ENCODE assay signal across 28 cellular contexts in the genomic region with DNA sequence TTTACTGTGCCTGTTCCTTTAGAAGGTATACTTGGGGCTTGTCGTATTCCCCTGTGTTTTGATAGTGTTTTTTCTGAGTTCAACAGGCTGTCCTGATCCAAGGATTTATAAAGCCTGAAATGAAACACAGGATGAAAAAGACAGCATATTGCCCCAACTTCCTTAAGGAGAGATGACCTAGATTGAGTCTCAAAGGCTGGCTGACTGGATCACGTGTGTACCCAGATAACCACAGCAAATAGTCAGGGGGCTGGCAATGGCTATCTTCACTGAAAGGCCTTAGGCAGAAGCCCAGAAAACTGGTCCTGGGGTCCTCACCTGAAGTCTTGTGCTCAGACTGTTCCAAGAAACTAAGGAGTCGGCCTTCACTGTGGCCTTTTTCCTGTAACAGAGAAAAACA. TPM values are rescaled to one million over a fixed set of nuclear protein-coding genes. Genes with fewer than 3 reads are reported as not detected.
"Had no signal": no experiment of that assay in that cellular context is flagged by ENCODE, and none has a peak within 500 bp of the region (broad histone marks: within the 10 kb centered on the region; RNA-seq: fewer than 3 reads in every experiment).

No MANE protein-coding gene starts in this region.

- H3K4me3 ChIP-seq: left lung, lower lobe of right lung, ovary, right atrium auricular region, right lobe of liver, smooth muscle cell, tibial nerve, uterus had no signal

- H3K27me3 Mint-ChIP-seq: naive B cell; stimulated activated memory B cell treated with anti-CD40 and anti-IgM and Interleukin-4, amounts not matched to agents 10 μg/mL and 1 μg/mL and 100 μg/mL, for 72 hours; stimulated activated naive CD8-positive, alpha-beta T cell treated with anti-CD3 and anti-CD28 coated beads, Interleukin-15, amount 100 ng/mL, for 72 hours; type B pancreatic cell had no signal

- H3K9me3 Mint-ChIP-seq: immature natural killer cell; mesothelial cell of epicardium; naive B cell; natural killer cell; nephron progenitor cell; stimulated activated memory B cell treated with anti-CD40 and anti-IgM and Interleukin-4, amounts not matched to agents 10 μg/mL and 1 μg/mL and 100 μg/mL, for 72 hours; stimulated activated naive CD8-positive, alpha-beta T cell treated with anti-CD3 and anti-CD28 coated beads, Interleukin-15, amount 100 ng/mL, for 72 hours; type B pancreatic cell had no signal

- H3K4me3 Mint-ChIP-seq: immature natural killer cell; mesothelial cell of epicardium; naive B cell; natural killer cell; nephron progenitor cell; stimulated activated memory B cell treated with anti-CD40 and anti-IgM and Interleukin-4, amounts not matched to agents 10 μg/mL and 1 μg/mL and 100 μg/mL, for 72 hours; stimulated activated naive CD8-positive, alpha-beta T cell treated with anti-CD3 and anti-CD28 coated beads, Interleukin-15, amount 100 ng/mL, for 72 hours; type B pancreatic cell had no signal

- H3K27me3 ChIP-seq: left lung, ovary, right atrium auricular region, right lobe of liver, tibial nerve, uterus had no signal

- H3K4me1 ChIP-seq: right atrium auricular region, right lobe of liver, tibial nerve, uterus had no signal

- ATAC-seq: left colon; left lung; lower lobe of right lung; natural killer cell; right lobe of liver; stimulated activated memory B cell treated with anti-CD40 and anti-IgM and Interleukin-4, amounts not matched to agents 10 μg/mL and 1 μg/mL and 100 μg/mL, for 72 hours; stimulated activated naive CD8-positive, alpha-beta T cell treated with anti-CD3 and anti-CD28 coated beads, Interleukin-15, amount 100 ng/mL, for 72 hours had no signal

- H3K27ac Mint-ChIP-seq: mesothelial cell of epicardium; natural killer cell; progenitor cell of endocrine pancreas; stimulated activated memory B cell treated with anti-CD40 and anti-IgM and Interleukin-4, amounts not matched to agents 10 μg/mL and 1 μg/mL and 100 μg/mL, for 72 hours; type B pancreatic cell had no signal

- H3K4me1 Mint-ChIP-seq: immature natural killer cell, nephron progenitor cell had no signal

- H3K9me3 ChIP-seq: left lung, lower lobe of right lung, ovary, right atrium auricular region, right lobe of liver, tibial nerve, uterus had no signal

- H3K27ac ChIP-seq: left lung, lower lobe of right lung, ovary, right atrium auricular region, right lobe of liver, tibial nerve, uterus had no signal

- H3K4me2 ChIP-seq: smooth muscle cell had no signal

- H3K36me3 ChIP-seq: ovary, uterus had no signal

- DNase-seq: hypothalamus; immature natural killer cell; kidney; left colon; left lung; lower lobe of right lung; mammary epithelial cell; mesendoderm; naive B cell; natural killer cell; nephron progenitor cell; ovary; right lobe of liver; stimulated activated CD4-positive, alpha-beta T cell treated with anti-CD3 and anti-CD28 coated beads, Interleukin-1b, Interleukin-23, amount 100 ng/mL, for 48 hours; stimulated activated CD4-positive, alpha-beta T cell treated with anti-CD3 and anti-CD28 coated beads, Interleukin-2, amount 100 ng/mL, for 48 hours; stimulated activated CD4-positive, alpha-beta T cell treated with anti-CD3 and anti-CD28 coated beads, Interleukin-4, amount 100 ng/mL, for 4 hours; stimulated activated CD8-positive, alpha-beta memory T cell treated with anti-CD3 and anti-CD28 coated beads, Interleukin-4, amount 100 ng/mL, for 48 hours; stimulated activated naive CD4-positive, alpha-beta T cell treated with Interleukin-2 at 50 U/mL for 16 hours; stimulated activated naive CD8-positive, alpha-beta T cell treated with anti-CD3 and anti-CD28 coated beads, Interleukin-15, amount 100 ng/mL, for 72 hours; substantia nigra; uterus had no signal

RNA-seq across cellular contexts. Expression of gene HK3, which starts 7.7 kb away (rescaled TPM):
- total RNA-seq: mammary epithelial cell, progenitor cell of endocrine pancreas, smooth muscle cell had no signal
- polyA plus RNA-seq: smooth muscle cell had no signal
